ENCODE assay signal across 25 cellular contexts in the genomic region with DNA sequence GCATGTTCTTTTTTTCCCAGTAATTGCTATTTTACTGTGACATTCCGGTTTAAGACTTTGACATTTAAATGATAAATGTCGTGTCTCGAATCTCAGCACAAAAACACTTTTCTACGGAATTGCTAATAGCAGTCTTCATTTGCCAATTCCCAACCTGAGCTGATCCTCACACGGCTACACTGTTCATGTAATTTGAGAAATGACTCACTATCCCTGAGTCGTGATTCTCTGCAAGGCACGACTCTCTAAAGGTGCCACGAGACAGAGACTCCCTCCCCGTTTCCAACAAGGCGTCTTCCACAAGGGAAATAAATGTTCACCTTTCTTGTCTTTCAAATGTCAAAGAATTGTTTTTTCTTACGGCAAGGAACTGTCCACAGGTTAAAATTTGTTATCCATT.
"Had no signal": no experiment of that assay in that cellular context is flagged by ENCODE, and none has a peak within 500 bp of the region (broad histone marks: within the 10 kb centered on the region; RNA-seq: fewer than 3 reads in every experiment).

No MANE protein-coding gene starts in this region.

- H3K4me1 ChIP-seq: ascending aorta, breast epithelium, heart left ventricle had no signal

- H3K36me3 ChIP-seq: ascending aorta, breast epithelium, cardiac muscle cell, heart left ventricle, WERI-Rb-1 had no signal

- H3K27me3 ChIP-seq: ascending aorta, breast epithelium, cardiac muscle cell, dorsolateral prefrontal cortex had no signal

- DNase-seq: activated B cell treated with CpG ODN at 0.5 μM for 24 hours; activated CD4-positive, alpha-beta memory T cell treated with anti-CD3 and anti-CD28 coated beads for 36 hours; activated CD4-positive, alpha-beta T cell treated with anti-CD3 and anti-CD28 coated beads for 36 hours; activated CD4-positive, alpha-beta T cell treated with anti-CD3 and anti-CD28 coated beads, Interleukin-2, amount 10 ng/mL, durations not matched to agents 24 days and 14 days; activated CD4-positive, CD25-positive, alpha-beta regulatory T cell treated with anti-CD3 and anti-CD28 coated beads, Interleukin-2, amount 50 U/mL, for 72 hours; activated CD8-positive, alpha-beta memory T cell treated with anti-CD3 and anti-CD28 coated beads, Interleukin-2, amount 10 ng/mL, durations not matched to agents 7 days and 5 days; activated CD8-positive, alpha-beta memory T cell treated with anti-CD3 and anti-CD28 coated beads, Interleukin-2, amount 50 U/mL, for 4 hours; activated CD8-positive, alpha-beta T cell treated with anti-CD3 and anti-CD28 coated beads, Interleukin-2, amount 10 ng/mL, durations not matched to agents 7 days and 5 days; activated effector memory CD4-positive, alpha-beta T cell treated with anti-CD3 and anti-CD28 coated beads, Interleukin-2, amount 50 U/mL, for 16 hours; activated naive CD4-positive, alpha-beta T cell treated with anti-CD3 and anti-CD28 coated beads, Interleukin-2, amount 10 ng/mL, durations not matched to agents 7 days and 5 days; activated naive CD8-positive, alpha-beta T cell treated with anti-CD3 and anti-CD28 coated beads, Interleukin-2, amount 10 ng/mL, durations not matched to agents 7 days and 5 days; activated T-cell treated with anti-CD3 and anti-CD28 coated beads, Interleukin-2, amount 50 U/mL, for 1 hour; activated T-cell treated with anti-CD3 and anti-CD28 coated beads, Interleukin-2, amount 50 U/mL, for 48 hours; dorsolateral prefrontal cortex; effector memory CD4-positive, alpha-beta T cell; endodermal cell; foreskin fibroblast; heart left ventricle; T-cell; T1000; WERI-Rb-1 had no signal

- H3K4me3 ChIP-seq: ascending aorta, breast epithelium, cardiac muscle cell, coronary artery, dorsolateral prefrontal cortex, heart left ventricle had no signal

- H3K27ac ChIP-seq: ascending aorta, breast epithelium, cardiac muscle cell, coronary artery, dorsolateral prefrontal cortex, heart left ventricle, WERI-Rb-1 had no signal
